1 cellular context compared by ENCODE assay signal in genomic region chr16:67150058-67150832, GRCh38.
TF ChIP-seq lines count a peak whose summit lies in the region.

No MANE protein-coding gene starts in this region.

TF ChIP-seq in GM12878, 131 proteins besides CTCF, POLR2A, EP300 and RAD21 (continued from another document):
- TF ChIP-seq, protein P1, sequence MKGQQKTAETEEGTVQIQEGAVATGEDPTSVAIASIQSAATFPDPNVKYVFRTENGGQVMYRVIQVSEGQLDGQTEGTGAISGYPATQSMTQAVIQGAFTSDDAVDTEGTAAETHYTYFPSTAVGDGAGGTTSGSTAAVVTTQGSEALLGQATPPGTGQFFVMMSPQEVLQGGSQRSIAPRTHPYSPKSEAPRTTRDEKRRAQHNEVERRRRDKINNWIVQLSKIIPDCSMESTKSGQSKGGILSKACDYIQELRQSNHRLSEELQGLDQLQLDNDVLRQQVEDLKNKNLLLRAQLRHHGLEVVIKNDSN (IDR thresholded peaks at IDR 0.05; ENCODE audit: borderline replicate concordance, extremely low read length, insufficient read depth, low read depth, low read length) = no peak
- TF ChIP-seq YY1 (IDR thresholded peaks at IDR 0.05; ENCODE audit: low read depth, low read length) = no peak
- no peak for TF ChIP-seq NFYA (IDR thresholded peaks at IDR 0.05; ENCODE audit: borderline replicate concordance, low read depth, low read length)
